In the genomic region with DNA sequence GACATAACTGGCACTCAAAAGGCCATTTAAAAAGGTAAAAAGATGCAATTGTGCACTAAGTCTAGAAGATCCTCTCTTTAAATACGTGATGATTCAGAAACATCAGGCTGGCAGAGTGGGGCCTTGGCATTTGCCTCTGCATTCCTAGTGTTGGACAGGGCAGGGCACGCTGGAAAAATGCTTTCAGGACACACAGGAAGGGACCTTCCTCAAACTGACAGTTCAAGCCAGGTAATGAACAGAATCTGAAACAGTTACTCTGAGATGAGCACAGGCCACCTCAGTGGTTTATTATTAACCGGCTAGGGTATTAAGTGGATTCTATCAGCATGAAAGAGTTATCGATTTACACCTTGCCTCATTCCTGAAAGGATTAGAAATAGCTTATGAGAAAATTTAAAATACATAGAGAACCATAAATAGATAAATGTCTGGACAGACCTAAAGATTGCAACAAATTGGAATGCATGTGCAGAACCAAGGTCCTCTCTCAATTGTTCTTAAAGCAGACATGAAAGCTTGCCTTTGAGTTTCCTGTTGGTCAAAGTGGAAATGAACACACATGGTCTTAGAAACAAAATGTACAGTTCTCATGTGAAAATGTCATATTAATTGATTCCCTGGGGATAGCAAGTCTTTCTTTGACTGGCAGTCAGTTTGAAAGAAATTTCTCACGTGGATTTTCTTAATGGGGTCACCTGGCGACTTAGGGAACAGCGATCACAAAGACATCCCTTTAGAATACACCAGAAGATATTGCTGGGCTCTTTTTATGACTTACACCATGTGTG, we compare ENCODE assay signal across 24 cellular contexts. TPM values are rescaled to one million over a fixed set of nuclear protein-coding genes. Genes with fewer than 3 reads are reported as not detected.
A peak's percentile ranks its signal among the peaks of the same experiment; 100 is the strongest.
DNase-seq lines count a peak whose midpoint lies in the region; ATAC-seq, FAIRE-seq and TF ChIP-seq lines count a peak whose summit lies in the region.
"Had no signal": no experiment of that assay in that cellular context is flagged by ENCODE, and none has a peak within 500 bp of the region (broad histone marks: within the 10 kb centered on the region; RNA-seq: fewer than 3 reads in every experiment).

No MANE protein-coding gene starts in this region.

- peak; percentile 61 for ATAC-seq in GM19463 (IDR thresholded peaks at IDR 0.05; ENCODE audit: unreplicated experiment)
- peak; percentile 53 for ATAC-seq in HG03066 (IDR thresholded peaks at IDR 0.05; ENCODE audit: low read depth, unreplicated experiment)
- ATAC-seq: left lung; naive thymus-derived CD8-positive, alpha-beta T cell; right cardiac atrium; T-helper 17 cell had no signal

- no peak for DNase-seq in GM18507 (ENCODE audit: extremely low spot score, insufficient read length, low read depth)
- peak; percentile 9 for DNase-seq in bronchial epithelial cell (ENCODE audit: low read depth)
- DNase-seq in cerebellar nuclear complex (lab: John Stamatoyannopoulos, UW): no peak
- DNase-seq in NCI-H1105 (lab: John Stamatoyannopoulos, UW): no peak
- no peak for DNase-seq in NCI-H1092 (lab: John Stamatoyannopoulos, UW)
- no peak for DNase-seq in urothelium cell line (ENCODE audit: low spot score)
- DNase-seq: activated CD4-positive, alpha-beta T cell treated with anti-CD3 and anti-CD28 coated beads for 4 hours; aorta; Calu3; caudate nucleus; KG1; left lung; naive thymus-derived CD8-positive, alpha-beta T cell; NCI-H146; NCI-H2171 treated with DMSO at 0.1 percent for 48 hours; NCI-H526 treated with DMSO at 0.1 percent for 48 hours; ovary; right cardiac atrium; T-helper 17 cell had no signal

- no peak for TF ChIP-seq CTCF in bronchial epithelial cell (IDR thresholded peaks at IDR 0.05; ENCODE audit: insufficient read depth, low read length, severe bottlenecking)

- peak; percentile 87 for FAIRE-seq in GM18507 (lab: Jason Lieb, UNC)
- FAIRE-seq in bronchial epithelial cell (lab: Jason Lieb, UNC): no peak
- FAIRE-seq in urothelium cell line (lab: Jason Lieb, UNC): no peak
- FAIRE-seq: A204.1 had no signal

- H3K4me3 ChIP-seq in bronchial epithelial cell (ENCODE audit: low read depth, low read length): no peak overlapping the region
- H3K4me3 ChIP-seq: BLaER1, left lung, ovary, SK-N-MC had no signal

- H3K27me3 ChIP-seq in bronchial epithelial cell (ENCODE audit: control insufficient read depth, insufficient read depth, low read length): no peaks in the 10 kb centered on the region
- H3K27me3 ChIP-seq: BLaER1, left lung, ovary had no signal

- H3K36me3 ChIP-seq in bronchial epithelial cell (ENCODE audit: control insufficient read depth, insufficient read depth, low read length): peaks cover 5% of the 10 kb centered on the region
- H3K36me3 ChIP-seq: BLaER1, ovary had no signal

RNA-seq across cellular contexts. Expression of a gene that starts 21.5 kb away (rescaled TPM):
- total RNA-seq in bronchial epithelial cell: 2.1 and 2.8 TPM in 2 replicates
